Comparison of ENCODE assay signal across 1 cellular context in genomic region chr7:5526190-5527037, GRCh38.
TF ChIP-seq lines count a peak whose summit lies in the region.

No MANE protein-coding gene starts in this region.

TF ChIP-seq in K562, 482 proteins besides CTCF, POLR2A, EP300 and RAD21 (continued from another document):
- TF ChIP-seq, protein P1, sequence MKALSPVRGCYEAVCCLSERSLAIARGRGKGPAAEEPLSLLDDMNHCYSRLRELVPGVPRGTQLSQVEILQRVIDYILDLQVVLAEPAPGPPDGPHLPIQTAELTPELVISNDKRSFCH (CRISPR knock-in tag; IDR thresholded peaks at IDR 0.05), result no peak
- TF ChIP-seq, protein P1 (tag; IDR thresholded peaks at IDR 0.05), result peak; percentile 37; the same call in 1 of the 2 replicates
- TF ChIP-seq BRD4 (IDR thresholded peaks at IDR 0.05), result no peak
- no peak for TF ChIP-seq ZKSCAN8 (CRISPR knock-in tag; IDR thresholded peaks at IDR 0.05)
- TF ChIP-seq, protein P2, sequence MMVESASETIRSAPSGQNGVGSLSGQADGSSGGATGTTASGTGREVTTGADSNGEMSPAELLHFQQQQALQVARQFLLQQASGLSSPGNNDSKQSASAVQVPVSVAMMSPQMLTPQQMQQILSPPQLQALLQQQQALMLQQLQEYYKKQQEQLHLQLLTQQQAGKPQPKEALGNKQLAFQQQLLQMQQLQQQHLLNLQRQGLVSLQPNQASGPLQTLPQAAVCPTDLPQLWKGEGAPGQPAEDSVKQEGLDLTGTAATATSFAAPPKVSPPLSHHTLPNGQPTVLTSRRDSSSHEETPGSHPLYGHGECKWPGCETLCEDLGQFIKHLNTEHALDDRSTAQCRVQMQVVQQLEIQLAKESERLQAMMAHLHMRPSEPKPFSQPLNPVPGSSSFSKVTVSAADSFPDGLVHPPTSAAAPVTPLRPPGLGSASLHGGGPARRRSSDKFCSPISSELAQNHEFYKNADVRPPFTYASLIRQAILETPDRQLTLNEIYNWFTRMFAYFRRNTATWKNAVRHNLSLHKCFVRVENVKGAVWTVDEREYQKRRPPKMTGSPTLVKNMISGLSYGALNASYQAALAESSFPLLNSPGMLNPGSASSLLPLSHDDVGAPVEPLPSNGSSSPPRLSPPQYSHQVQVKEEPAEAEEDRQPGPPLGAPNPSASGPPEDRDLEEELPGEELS (CRISPR knock-in tag; IDR thresholded peaks at IDR 0.05; ENCODE audit: borderline replicate concordance), result no peak; the same call in 1 of the 2 replicates
- peak; percentile 87; the same call in 1 of the 2 replicates for TF ChIP-seq RFX7 (CRISPR knock-in tag; IDR thresholded peaks at IDR 0.05)
- TF ChIP-seq, protein P3, sequence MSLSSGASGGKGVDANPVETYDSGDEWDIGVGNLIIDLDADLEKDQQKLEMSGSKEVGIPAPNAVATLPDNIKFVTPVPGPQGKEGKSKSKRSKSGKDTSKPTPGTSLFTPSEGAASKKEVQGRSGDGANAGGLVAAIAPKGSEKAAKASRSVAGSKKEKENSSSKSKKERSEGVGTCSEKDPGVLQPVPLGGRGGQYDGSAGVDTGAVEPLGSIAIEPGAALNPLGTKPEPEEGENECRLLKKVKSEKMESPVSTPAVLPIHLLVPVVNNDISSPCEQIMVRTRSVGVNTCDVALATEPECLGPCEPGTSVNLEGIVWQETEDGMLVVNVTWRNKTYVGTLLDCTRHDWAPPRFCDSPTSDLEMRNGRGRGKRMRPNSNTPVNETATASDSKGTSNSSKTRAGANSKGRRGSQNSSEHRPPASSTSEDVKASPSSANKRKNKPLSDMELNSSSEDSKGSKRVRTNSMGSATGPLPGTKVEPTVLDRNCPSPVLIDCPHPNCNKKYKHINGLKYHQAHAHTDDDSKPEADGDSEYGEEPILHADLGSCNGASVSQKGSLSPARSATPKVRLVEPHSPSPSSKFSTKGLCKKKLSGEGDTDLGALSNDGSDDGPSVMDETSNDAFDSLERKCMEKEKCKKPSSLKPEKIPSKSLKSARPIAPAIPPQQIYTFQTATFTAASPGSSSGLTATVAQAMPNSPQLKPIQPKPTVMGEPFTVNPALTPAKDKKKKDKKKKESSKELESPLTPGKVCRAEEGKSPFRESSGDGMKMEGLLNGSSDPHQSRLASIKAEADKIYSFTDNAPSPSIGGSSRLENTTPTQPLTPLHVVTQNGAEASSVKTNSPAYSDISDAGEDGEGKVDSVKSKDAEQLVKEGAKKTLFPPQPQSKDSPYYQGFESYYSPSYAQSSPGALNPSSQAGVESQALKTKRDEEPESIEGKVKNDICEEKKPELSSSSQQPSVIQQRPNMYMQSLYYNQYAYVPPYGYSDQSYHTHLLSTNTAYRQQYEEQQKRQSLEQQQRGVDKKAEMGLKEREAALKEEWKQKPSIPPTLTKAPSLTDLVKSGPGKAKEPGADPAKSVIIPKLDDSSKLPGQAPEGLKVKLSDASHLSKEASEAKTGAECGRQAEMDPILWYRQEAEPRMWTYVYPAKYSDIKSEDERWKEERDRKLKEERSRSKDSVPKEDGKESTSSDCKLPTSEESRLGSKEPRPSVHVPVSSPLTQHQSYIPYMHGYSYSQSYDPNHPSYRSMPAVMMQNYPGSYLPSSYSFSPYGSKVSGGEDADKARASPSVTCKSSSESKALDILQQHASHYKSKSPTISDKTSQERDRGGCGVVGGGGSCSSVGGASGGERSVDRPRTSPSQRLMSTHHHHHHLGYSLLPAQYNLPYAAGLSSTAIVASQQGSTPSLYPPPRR (CRISPR knock-in tag; IDR thresholded peaks at IDR 0.05; ENCODE audit: borderline replicate concordance), result no peak
- no peak for TF ChIP-seq BMI1 (IDR thresholded peaks at IDR 0.05; ENCODE audit: low read length)
- 0 out of 2 replicates have a peak, but pooled peaks have one; percentile 2 for TF ChIP-seq ZBTB34 (CRISPR knock-in tag; IDR thresholded peaks at IDR 0.05)
- peak; percentile 75; the same call in 1 of the 2 replicates for TF ChIP-seq ESRRB (CRISPR knock-in tag; IDR thresholded peaks at IDR 0.05; ENCODE audit: borderline replicate concordance)
- TF ChIP-seq CBFA2T3 (IDR thresholded peaks at IDR 0.05), result no peak
- TF ChIP-seq ZNF143 (CRISPR knock-in tag; IDR thresholded peaks at IDR 0.05), result no peak
- TF ChIP-seq CHD2 (IDR thresholded peaks at IDR 0.05; ENCODE audit: low read depth, low read length), result peak; percentile 45
- TF ChIP-seq ZBTB7A (IDR thresholded peaks at IDR 0.05; ENCODE audit: borderline replicate concordance, control insufficient read depth, low read depth, low read length), result peak; percentile 90; the same call in 1 of the 2 replicates
- no peak for TF ChIP-seq MED1 (CRISPR knock-in tag; IDR thresholded peaks at IDR 0.05; ENCODE audit: borderline replicate concordance)
- TF ChIP-seq ZNF124 (CRISPR knock-in tag; IDR thresholded peaks at IDR 0.05), result 0 out of 2 replicates have a peak, but pooled peaks have one; percentile 40
- peak; percentile 9; the same call in 1 of the 2 replicates for TF ChIP-seq BHLHE40 (IDR thresholded peaks at IDR 0.05; ENCODE audit: low read length)
- TF ChIP-seq, protein P4, sequence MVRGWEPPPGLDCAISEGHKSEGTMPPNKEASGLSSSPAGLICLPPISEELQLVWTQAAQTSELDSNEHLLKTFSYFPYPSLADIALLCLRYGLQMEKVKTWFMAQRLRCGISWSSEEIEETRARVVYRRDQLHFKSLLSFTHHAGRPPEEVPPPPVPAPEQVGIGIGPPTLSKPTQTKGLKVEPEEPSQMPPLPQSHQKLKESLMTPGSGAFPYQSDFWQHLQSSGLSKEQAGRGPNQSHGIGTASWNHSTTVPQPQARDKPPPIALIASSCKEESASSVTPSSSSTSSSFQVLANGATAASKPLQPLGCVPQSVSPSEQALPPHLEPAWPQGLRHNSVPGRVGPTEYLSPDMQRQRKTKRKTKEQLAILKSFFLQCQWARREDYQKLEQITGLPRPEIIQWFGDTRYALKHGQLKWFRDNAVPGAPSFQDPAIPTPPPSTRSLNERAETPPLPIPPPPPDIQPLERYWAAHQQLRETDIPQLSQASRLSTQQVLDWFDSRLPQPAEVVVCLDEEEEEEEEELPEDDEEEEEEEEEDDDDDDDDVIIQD (CRISPR knock-in tag; IDR thresholded peaks at IDR 0.05), result no peak
- peak; percentile 58; the same call in 1 of the 2 replicates for TF ChIP-seq GABPB1 (CRISPR knock-in tag; IDR thresholded peaks at IDR 0.05)
- peak; percentile 35 for TF ChIP-seq CTCFL (IDR thresholded peaks at IDR 0.05; ENCODE audit: borderline replicate concordance, insufficient read depth, low read depth, low read length, poor library complexity, severe bottlenecking)
- TF ChIP-seq CGGBP1 (CRISPR knock-in tag; IDR thresholded peaks at IDR 0.05), result peak; percentile 5; the same call in 1 of the 2 replicates
- TF ChIP-seq, protein P5, sequence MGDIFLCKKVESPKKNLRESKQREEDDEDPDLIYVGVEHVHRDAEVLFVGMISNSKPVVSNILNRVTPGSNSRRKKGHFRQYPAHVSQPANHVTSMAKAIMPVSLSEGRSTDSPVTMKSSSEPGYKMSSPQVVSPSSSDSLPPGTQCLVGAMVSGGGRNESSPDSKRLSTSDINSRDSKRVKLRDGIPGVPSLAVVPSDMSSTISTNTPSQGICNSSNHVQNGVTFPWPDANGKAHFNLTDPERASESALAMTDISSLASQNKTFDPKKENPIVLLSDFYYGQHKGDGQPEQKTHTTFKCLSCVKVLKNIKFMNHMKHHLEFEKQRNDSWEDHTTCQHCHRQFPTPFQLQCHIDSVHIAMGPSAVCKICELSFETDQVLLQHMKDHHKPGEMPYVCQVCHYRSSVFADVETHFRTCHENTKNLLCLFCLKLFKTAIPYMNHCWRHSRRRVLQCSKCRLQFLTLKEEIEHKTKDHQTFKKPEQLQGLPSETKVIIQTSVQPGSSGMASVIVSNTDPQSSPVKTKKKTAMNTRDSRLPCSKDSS (IDR thresholded peaks at IDR 0.05; ENCODE audit: low read depth, partially characterized antibody), result no peak
- TF ChIP-seq SUPT5H (IDR thresholded peaks at IDR 0.05), result peak; percentile 98
- TF ChIP-seq TFAP4 (CRISPR knock-in tag; IDR thresholded peaks at IDR 0.05; ENCODE audit: borderline replicate concordance), result peak; percentile 45; the same call in 1 of the 2 replicates
- peak; percentile 85; the same call in 1 of the 2 replicates for TF ChIP-seq HMG20B (CRISPR knock-in tag; IDR thresholded peaks at IDR 0.05)
